In genomic region chr2:233418761-233419625, GRCh38 we compare ENCODE assay signal across 8 cellular contexts.
DNase-seq lines count a peak whose midpoint lies in the region; ATAC-seq lines count a peak whose summit lies in the region.

No MANE protein-coding gene starts in this region.

- H3K4me3 Mint-ChIP-seq in activated CD4-positive, alpha-beta memory T cell treated with anti-CD3 and anti-CD28 coated beads for 36 hours: peak overlapping the region; percentile 63

- ATAC-seq in GM19351 (IDR thresholded peaks at IDR 0.05; ENCODE audit: unreplicated experiment): peak; percentile 52
- ATAC-seq in HG03432 (IDR thresholded peaks at IDR 0.05; ENCODE audit: unreplicated experiment): peak; percentile 53

- peak; percentile 72 for DNase-seq in activated CD4-positive, alpha-beta memory T cell treated with anti-CD3 and anti-CD28 coated beads for 36 hours
- DNase-seq in glomerular endothelial cell (ENCODE audit: extremely low read depth, low read depth, low spot score) (peak; percentile 91), hippocampal formation (lab: John Stamatoyannopoulos, UW) (no peak), OCI-M2 (lab: John Stamatoyannopoulos, UW; ENCODE audit: unreplicated experiment) (no peak), cerebellar cortex (ENCODE audit: low spot score) (no peak)
- DNase-seq in stimulated activated CD8-positive, alpha-beta memory T cell treated with anti-CD3 and anti-CD28 coated beads, Interleukin-12 subunit alpha, Interleukin-12 subunit beta, amount 100 ng/mL, for 4 hours (ENCODE audit: low read depth): peak; percentile 27

- CTCF ChIA-PET in activated CD4-positive, alpha-beta memory T cell treated with anti-CD3 and anti-CD28 coated beads for 36 hours (lab: Charles Lee): interaction anchor here (1.1 to 10.0 kb wide), 3 partner anchors 12 to 25 kb away, joined by 3 to 84 read pairs (median 27); no protein-coding TSS in a partner anchor

- H3K4me1 Mint-ChIP-seq in activated CD4-positive, alpha-beta memory T cell treated with anti-CD3 and anti-CD28 coated beads for 36 hours (ENCODE audit: low read depth): peaks cover 92% of the 10 kb centered on the region

- H3K36me3 Mint-ChIP-seq in activated CD4-positive, alpha-beta memory T cell treated with anti-CD3 and anti-CD28 coated beads for 36 hours: peaks cover 9% of the 10 kb centered on the region

- POLR2A ChIA-PET in activated CD4-positive, alpha-beta memory T cell treated with anti-CD3 and anti-CD28 coated beads for 36 hours (lab: Charles Lee): interaction anchor here (1.5 to 1.8 kb wide), 2 partner anchors 18 to 358 kb away, joined by 5 to 6 read pairs; partner anchors contain the start of gene INPP5D

- H3K27ac Mint-ChIP-seq in activated CD4-positive, alpha-beta memory T cell treated with anti-CD3 and anti-CD28 coated beads for 36 hours: peak overlapping the region; percentile 85

- H3K27me3 Mint-ChIP-seq in activated CD4-positive, alpha-beta memory T cell treated with anti-CD3 and anti-CD28 coated beads for 36 hours: no peaks in the 10 kb centered on the region

- H3K9me3 Mint-ChIP-seq in activated CD4-positive, alpha-beta memory T cell treated with anti-CD3 and anti-CD28 coated beads for 36 hours: no peaks in the 10 kb centered on the region

- intact Hi-C loops in activated CD4-positive, alpha-beta memory T cell treated with anti-CD3 and anti-CD28 coated beads for 36 hours (cut with micrococcal nuclease): loop anchor here (5.0 kb wide), 2 partner anchors 152 to 337 kb away; no protein-coding TSS in a partner anchor

Comparison
In these comparisons a context has a peak if more than half of its experiments do, and no peak if none do; other contexts are left out.
1. DNase-seq: peak in activated CD4-positive, alpha-beta memory T cell treated with anti-CD3 and anti-CD28 coated beads for 36 hours (single experiment), glomerular endothelial cell (single experiment) and stimulated activated CD8-positive, alpha-beta memory T cell treated with anti-CD3 and anti-CD28 coated beads, Interleukin-12 subunit alpha, Interleukin-12 subunit beta, amount 100 ng/mL, for 4 hours (single experiment); none in hippocampal formation (0 of 2), OCI-M2 (single experiment) and cerebellar cortex (single experiment).